In genomic region chr7:34138483-34138882, GRCh38 we compare ENCODE assay signal across 17 cellular contexts.
"Had no signal": no experiment of that assay in that cellular context is flagged by ENCODE, and none has a peak within 500 bp of the region (broad histone marks: within the 10 kb centered on the region; RNA-seq: fewer than 3 reads in every experiment).

No MANE protein-coding gene starts in this region.

- H3K9me3 Mint-ChIP-seq: activated CD4-positive, alpha-beta memory T cell treated with anti-CD3 and anti-CD28 coated beads for 36 hours; activated T-cell treated with anti-CD3 and anti-CD28 coated beads, Interleukin-2, amount 50 U/mL, for 24 hours; neural progenitor cell had no signal

- H3K36me3 ChIP-seq: neural progenitor cell, ovary, sigmoid colon, spleen, upper lobe of left lung had no signal

- H3K4me3 Mint-ChIP-seq: activated CD4-positive, alpha-beta memory T cell treated with anti-CD3 and anti-CD28 coated beads for 36 hours; activated naive CD8-positive, alpha-beta T cell; activated T-cell treated with anti-CD3 and anti-CD28 coated beads, Interleukin-2, amount 50 U/mL, for 24 hours; naive B cell; neural progenitor cell; stimulated activated naive CD8-positive, alpha-beta T cell treated with anti-CD3 and anti-CD28 coated beads, Interleukin-15, amount 100 ng/mL, for 72 hours had no signal

- H3K27me3 ChIP-seq: neural progenitor cell, ovary, sigmoid colon, spleen, upper lobe of left lung had no signal

- ATAC-seq: esophagus mucosa; left lobe of liver; stimulated activated naive CD8-positive, alpha-beta T cell treated with anti-CD3 and anti-CD28 coated beads, Interleukin-15, amount 100 ng/mL, for 72 hours had no signal

- H3K27me3 Mint-ChIP-seq: activated CD4-positive, alpha-beta memory T cell treated with anti-CD3 and anti-CD28 coated beads for 36 hours; activated naive CD8-positive, alpha-beta T cell; activated T-cell treated with anti-CD3 and anti-CD28 coated beads, Interleukin-2, amount 50 U/mL, for 24 hours; stimulated activated naive CD8-positive, alpha-beta T cell treated with anti-CD3 and anti-CD28 coated beads, Interleukin-15, amount 100 ng/mL, for 72 hours had no signal

- H3K4me3 ChIP-seq: coronary artery, neural progenitor cell, ovary, sigmoid colon, spleen, upper lobe of left lung had no signal

- DNase-seq: activated CD4-positive, alpha-beta memory T cell treated with anti-CD3 and anti-CD28 coated beads for 36 hours; activated effector memory CD4-positive, alpha-beta T cell treated with anti-CD3 and anti-CD28 coated beads, Interleukin-2, amount 50 U/mL, for 16 hours; activated T-cell treated with anti-CD3 and anti-CD28 coated beads, Interleukin-2, amount 50 U/mL, for 24 hours; amniotic stem cell; mammary epithelial cell; naive B cell; ovary; sigmoid colon; spleen; stimulated activated naive CD8-positive, alpha-beta T cell treated with anti-CD3 and anti-CD28 coated beads, Interleukin-15, amount 100 ng/mL, for 72 hours; upper lobe of left lung had no signal

- H3K36me3 Mint-ChIP-seq: activated CD4-positive, alpha-beta memory T cell treated with anti-CD3 and anti-CD28 coated beads for 36 hours; activated naive CD8-positive, alpha-beta T cell; naive B cell; neural progenitor cell had no signal

- H3K9me3 ChIP-seq: ovary, sigmoid colon, spleen, upper lobe of left lung had no signal

- H3K4me1 Mint-ChIP-seq: naive B cell; stimulated activated naive CD8-positive, alpha-beta T cell treated with anti-CD3 and anti-CD28 coated beads, Interleukin-15, amount 100 ng/mL, for 72 hours had no signal

- H3K4me1 ChIP-seq: sigmoid colon, spleen had no signal

- H3K27ac Mint-ChIP-seq: activated CD4-positive, alpha-beta memory T cell treated with anti-CD3 and anti-CD28 coated beads for 36 hours; activated naive CD8-positive, alpha-beta T cell; activated T-cell treated with anti-CD3 and anti-CD28 coated beads, Interleukin-2, amount 50 U/mL, for 24 hours; naive B cell; stimulated activated naive CD8-positive, alpha-beta T cell treated with anti-CD3 and anti-CD28 coated beads, Interleukin-15, amount 100 ng/mL, for 72 hours had no signal

- H3K27ac ChIP-seq: coronary artery, neural progenitor cell, ovary, sigmoid colon, spleen, upper lobe of left lung, VCaP had no signal
